Comparison of ENCODE assay signal across 8 cellular contexts in genomic region chr17:488993-489757, GRCh38. TPM values are rescaled to one million over a fixed set of nuclear protein-coding genes. Genes with fewer than 3 reads are reported as not detected.
A peak's percentile ranks its signal among the peaks of the same experiment; 100 is the strongest.
DNase-seq lines count a peak whose midpoint lies in the region; ATAC-seq, FAIRE-seq and TF ChIP-seq lines count a peak whose summit lies in the region.

No MANE protein-coding gene starts in this region.

- 3% methylated on average over 18 of the region's 25 CpGs for WGBS in GM12878 (ENCODE audit: insufficient coverage, insufficient replicate concordance, low lambda C conversion rate, missing lambda C conversion rate)
- WGBS in suprapubic skin = 55% methylated on average over 18 of the region's 25 CpGs

- H3K36me3 ChIP-seq in GM12878 (ENCODE audit: control insufficient read depth in 2 of 2, insufficient read depth in 2 of 2, low read length in 1 of 2) (no peaks in the 10 kb centered on the region), suprapubic skin (no peaks in the 10 kb centered on the region)

- TF ChIP-seq CTCF in GM10266 (IDR thresholded peaks at IDR 0.05; ENCODE audit: control insufficient read depth, insufficient read depth, low read depth, missing control alignments) = no peak
- TF ChIP-seq CTCF in GM12878 (IDR thresholded peaks at IDR 0.05 in 2 of 3, conservative IDR thresholded peaks at IDR 0.05 in 1 of 3; ENCODE audit: control insufficient read depth in 2 of 3, extremely low read depth in 1 of 3, insufficient read depth in 1 of 3, low read depth in 3 of 3, low read length in 3 of 3) = no peak
- no peak for TF ChIP-seq CTCF in suprapubic skin (IDR thresholded peaks at IDR 0.05)

- peak overlapping the region; percentile 56 for H2AFZ ChIP-seq in GM12878 (ENCODE audit: control insufficient read depth, low read depth, low read length)

- intact Hi-C loops in GM12878 (cut with micrococcal nuclease; ENCODE audit: unreplicated experiment) = no loop called here

- H3K9me3 ChIP-seq in GM12878 (replicated peaks; ENCODE audit: control insufficient read depth, insufficient read depth, low read length) (no peaks in the 10 kb centered on the region), suprapubic skin (no peaks in the 10 kb centered on the region)

- CTCF ChIA-PET in GM12878 (lab: Yijun Ruan, JAX) = interaction anchor here (1.0 kb wide), 1 partner anchor 211 kb away, joined by 3 read pairs; no protein-coding TSS in a partner anchor

- TF ChIP-seq POLR2A in GM12878 (IDR thresholded peaks at IDR 0.05; ENCODE audit: low read depth, low read length) (no peak), suprapubic skin (IDR thresholded peaks at IDR 0.05) (no peak)

- FAIRE-seq in GM12878 (lab: Jason Lieb, UNC) = no peak

- H3K4me2 ChIP-seq in GM12878 (ENCODE audit: control insufficient read depth, insufficient read depth) = peak overlapping the region; percentile 66

- no peaks in the 10 kb centered on the region; the same call in 1 of the 2 replicates for H3K4me1 ChIP-seq in GM12878 (ENCODE audit: control insufficient read depth, insufficient read depth, low read length)
- H3K4me1 ChIP-seq in suprapubic skin = peaks cover 17% of the 10 kb centered on the region

- H3K4me3 ChIP-seq in GM12878 (peak overlapping the region; percentile 90), suprapubic skin (peak overlapping the region; percentile 64)

- POLR2A ChIA-PET in GM12878 (lab: Charles Lee) = no interaction called here

- TF ChIP-seq RAD21 in GM12878 (IDR thresholded peaks at IDR 0.05; ENCODE audit: insufficient read depth, low read depth, low read length) = no peak

- no peaks in the 10 kb centered on the region; a peak in 1 of 4 replicates for H3K27me3 ChIP-seq in GM12878 (replicated peaks in 1 of 2; ENCODE audit: control insufficient read depth in 2 of 2, insufficient read depth in 2 of 2, low read length in 1 of 2)
- H3K27me3 ChIP-seq in suprapubic skin = no peaks in the 10 kb centered on the region

- SMC1A ChIA-PET in GM12878 (lab: Charles Lee; ENCODE audit: uncharacterized antibody, unreplicated experiment) = interaction anchor here (1.0 kb wide), 1 partner anchor 77 kb away, joined by 4 read pairs; no protein-coding TSS in a partner anchor

- DNase-seq in GM10266 (ENCODE audit: extremely low spot score) = peak; percentile 40
- peak; percentile 73 for DNase-seq in KBM-7
- DNase-seq in GM12878 (ENCODE audit: low read depth, low spot score) = no peak
- peak; percentile 16 for DNase-seq in kidney tubule cell (ENCODE audit: low spot score)
- DNase-seq in suprapubic skin (ENCODE audit: low spot score in 2 of 2) = no peak
- no peak for DNase-seq in NCI-H2081 treated with DMSO at 0.1 percent for 48 hours (lab: John Stamatoyannopoulos, UW)
- DNase-seq in NCI-H1694 treated with DMSO at 0.1 percent for 48 hours (lab: John Stamatoyannopoulos, UW) = no peak

- in situ Hi-C loops in KBM-7 (cut with MboI; ENCODE audit: low pct_unique_long_range_greater_than_20kb, low sequenced_read_pairs) = no loop called here
- in situ Hi-C loops in GM12878 (cut with MboI) = no loop called here

- H3K79me2 ChIP-seq in GM12878 (ENCODE audit: control insufficient read depth, insufficient read depth, low read length) = no peaks in the 10 kb centered on the region; the same call in 1 of the 2 replicates

- TF ChIP-seq EP300 in GM12878 (IDR thresholded peaks at IDR 0.05; ENCODE audit: borderline replicate concordance in 1 of 2, control insufficient read depth in 1 of 2, low read depth in 2 of 2, low read length in 2 of 2) = no peak
- TF ChIP-seq EP300 in suprapubic skin (IDR thresholded peaks at IDR 0.05) = no peak

- BruUV-seq in GM12878 (replicated peaks; lab: Mats Ljungman, UMichigan) = TSS peak; percentile 70

- H4K20me1 ChIP-seq in GM12878 (ENCODE audit: control insufficient read depth, insufficient read depth) = no peaks in the 10 kb centered on the region

- H3K27ac ChIP-seq in GM12878 (ENCODE audit: control insufficient read depth, insufficient read depth) (peak overlapping the region; percentile 47), suprapubic skin (no peak overlapping the region)

- RAD21 ChIA-PET in GM12878 (lab: Charles Lee; ENCODE audit: unreplicated experiment) = no interaction called here

- peak overlapping the region; percentile 32 for H3K9ac ChIP-seq in GM12878 (ENCODE audit: control insufficient read depth, insufficient read depth, low read length)

- peak; percentile 81 for ATAC-seq in GM12878
- ATAC-seq in HG02885 (IDR thresholded peaks at IDR 0.05; ENCODE audit: poor library complexity, unreplicated experiment) = no peak

TF ChIP-seq in GM12878, 131 proteins besides CTCF, POLR2A, EP300 and RAD21 (continues in another document):
- TF ChIP-seq ZNF687 (IDR thresholded peaks at IDR 0.05) (0 out of 2 replicates have a peak, but pooled peaks have one; percentile 42), EED (IDR thresholded peaks at IDR 0.05; ENCODE audit: low read depth) (no peak), POLR2AphosphoS2 (IDR thresholded peaks at IDR 0.05; ENCODE audit: low read depth, low read length) (no peak), MTA3 (IDR thresholded peaks at IDR 0.05; ENCODE audit: borderline replicate concordance, low read length) (no peak), IKZF2 (IDR thresholded peaks at IDR 0.05) (0 out of 4 replicates have a peak, but pooled peaks have one; percentile 4 to 6), NR2F1 (conservative IDR thresholded peaks at IDR 0.05) (no peak), NBN (IDR thresholded peaks at IDR 0.05) (no peak), GATAD2B (conservative IDR thresholded peaks at IDR 0.05; ENCODE audit: low read depth) (peak; percentile 74), SRF (IDR thresholded peaks at IDR 0.05; ENCODE audit: low read depth in 2 of 2, low read length in 2 of 2) (no peak), ZNF24 (IDR thresholded peaks at IDR 0.05) (no peak), ZSCAN29 (IDR thresholded peaks at IDR 0.05) (no peak), ZNF217 (IDR thresholded peaks at IDR 0.05) (peak; percentile 49; the same call in 1 of the 2 replicates), STAT3 (IDR thresholded peaks at IDR 0.05; ENCODE audit: low read depth, low read length) (no peak), HSF1 (IDR thresholded peaks at IDR 0.05; ENCODE audit: low read depth, low read length) (no peak), FOXM1 (IDR thresholded peaks at IDR 0.05; ENCODE audit: low read depth, low read length) (no peak)

RNA-seq across cellular contexts. Expression of gene RFLNB, which starts 43.4 kb away (rescaled TPM):
- total RNA-seq in GM12878 (2013; cell fraction: nucleolus; rRNA removed) = 5.5 and 5.8 TPM in 2 replicates
- total RNA-seq in GM12878 (2014; rRNA removed) = 6.1 and 6.3 TPM in 2 replicates
- total RNA-seq in GM12878 (2014; rRNA removed; fragmentation: Illumina TruSeq; extraction: Trizol) = 4.2 TPM in 2 replicates
- total RNA-seq in GM12878 (2021) = 5.6 and 6.1 TPM in 2 replicates
- 2.7 TPM for polyA plus RNA-seq in GM12878 (2011; ENCODE audit: low read depth)
- polyA plus RNA-seq in GM12878 (2011; rRNA removed) = 3.2 and 4.0 TPM in 2 replicates
- polyA plus RNA-seq in GM12878 (2011; cell fraction: cytosol; rRNA removed) = 4.4 and 4.5 TPM in 2 replicates
- polyA plus RNA-seq in GM12878 (2011; cell fraction: nucleus; rRNA removed) = 1.9 and 2.6 TPM in 2 replicates
- polyA plus RNA-seq in GM12878 (2012) = 4.1 and 7.7 TPM in 2 replicates
- 2.0 and 2.8 TPM in 2 replicates for polyA plus RNA-seq in GM12878 (2014; fragmentation: Illumina TruSeq; extraction: Trizol)
- 1 to 10 TPM; 1.4 to 1.6 TPM for polyA plus RNA-seq in GM12878 (2014; fragmentation: Nextera tagmentation; extraction: Ambion mirVana)
- 3.6 and 3.8 TPM in 2 replicates for polyA plus RNA-seq in GM12878 (2014; rRNA removed)
- polyA plus RNA-seq in GM12878 (2016; fragmentation: Nextera tagmentation; extraction: Ambion mirVana) = 1 to 10 TPM in 1 of 2 experiments, under 1 TPM in 1; 0.76 to 2.2 TPM
- polyA minus RNA-seq in GM12878 (2011; rRNA and poly(A)+ RNA removed) = 2.2 and 4.2 TPM in 2 replicates
- 2.5 and 2.9 TPM in 2 replicates for polyA minus RNA-seq in GM12878 (2011; cell fraction: cytosol; rRNA and poly(A)+ RNA removed)
- polyA minus RNA-seq in GM12878 (2011; cell fraction: nucleus; rRNA and poly(A)+ RNA removed) = 0.48 and 0.57 TPM in 2 replicates
- total RNA-seq in suprapubic skin = 1 to 10 TPM; 5.8 to 9.2 (median 8.2) TPM

Comparison
In these comparisons a context has a peak if more than half of its experiments do, and no peak if none do; other contexts are left out.
1. DNase-seq: peak in GM10266 (single experiment), KBM-7 (single experiment) and kidney tubule cell (single experiment); none in GM12878 (single experiment), suprapubic skin (0 of 2), NCI-H2081 treated with DMSO at 0.1 percent for 48 hours (single experiment) and NCI-H1694 treated with DMSO at 0.1 percent for 48 hours (single experiment).